1 cellular context compared by ENCODE assay signal in the genomic region with DNA sequence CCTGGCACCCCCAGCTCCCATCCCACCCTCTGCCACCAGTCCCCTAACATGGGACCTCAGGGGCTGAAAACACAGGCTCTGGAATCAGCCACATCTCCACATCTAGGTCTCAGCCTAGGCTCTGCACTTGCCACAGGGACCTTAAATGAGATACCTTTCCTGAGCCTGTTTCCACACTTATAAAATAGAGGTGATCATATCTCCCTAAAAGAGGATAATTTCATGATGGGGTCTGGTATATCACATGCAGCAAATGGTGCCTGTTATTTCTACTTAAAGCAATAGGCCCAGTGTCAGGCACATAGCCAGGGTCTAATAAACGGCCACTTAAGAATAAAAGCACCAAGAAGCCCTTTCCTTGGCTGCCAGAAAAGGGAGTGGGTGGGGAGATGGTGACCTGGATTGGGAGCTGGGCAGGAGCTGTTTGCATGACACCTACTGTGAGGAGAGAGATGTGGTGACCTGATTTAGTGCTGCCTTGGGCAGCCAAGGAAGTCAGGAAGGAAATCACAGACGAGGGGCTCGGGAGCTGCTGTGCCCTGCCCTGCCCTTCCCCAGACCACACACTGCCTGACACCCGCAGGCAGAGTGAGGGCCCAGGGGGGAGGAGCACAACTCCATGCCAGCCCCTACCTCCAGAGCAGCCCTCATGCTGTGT.
TF ChIP-seq lines count a peak whose summit lies in the region.

No MANE protein-coding gene starts in this region.

TF ChIP-seq in HCT116, 20 proteins besides CTCF, POLR2A, EP300 and RAD21 (continued from another document):
- TF ChIP-seq, protein P1, sequence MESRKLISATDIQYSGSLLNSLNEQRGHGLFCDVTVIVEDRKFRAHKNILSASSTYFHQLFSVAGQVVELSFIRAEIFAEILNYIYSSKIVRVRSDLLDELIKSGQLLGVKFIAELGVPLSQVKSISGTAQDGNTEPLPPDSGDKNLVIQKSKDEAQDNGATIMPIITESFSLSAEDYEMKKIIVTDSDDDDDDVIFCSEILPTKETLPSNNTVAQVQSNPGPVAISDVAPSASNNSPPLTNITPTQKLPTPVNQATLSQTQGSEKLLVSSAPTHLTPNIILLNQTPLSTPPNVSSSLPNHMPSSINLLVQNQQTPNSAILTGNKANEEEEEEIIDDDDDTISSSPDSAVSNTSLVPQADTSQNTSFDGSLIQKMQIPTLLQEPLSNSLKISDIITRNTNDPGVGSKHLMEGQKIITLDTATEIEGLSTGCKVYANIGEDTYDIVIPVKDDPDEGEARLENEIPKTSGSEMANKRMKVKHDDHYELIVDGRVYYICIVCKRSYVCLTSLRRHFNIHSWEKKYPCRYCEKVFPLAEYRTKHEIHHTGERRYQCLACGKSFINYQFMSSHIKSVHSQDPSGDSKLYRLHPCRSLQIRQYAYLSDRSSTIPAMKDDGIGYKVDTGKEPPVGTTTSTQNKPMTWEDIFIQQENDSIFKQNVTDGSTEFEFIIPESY (IDR thresholded peaks at IDR 0.05; ENCODE audit: extremely low read depth, insufficient replicate concordance, low read length) = no peak
- TF ChIP-seq TCF7L2 (IDR thresholded peaks at IDR 0.05; ENCODE audit: borderline replicate concordance, extremely low read depth, insufficient read depth, insufficient read length) = no peak
- no peak for TF ChIP-seq SIN3A (IDR thresholded peaks at IDR 0.05; ENCODE audit: low read depth)
- TF ChIP-seq POLR2AphosphoS5 (IDR thresholded peaks at IDR 0.05; ENCODE audit: low read depth, low read length) = no peak
- TF ChIP-seq EZH2phosphoT487 (IDR thresholded peaks at IDR 0.05; ENCODE audit: borderline replicate concordance) = no peak
- no peak for TF ChIP-seq JUND (IDR thresholded peaks at IDR 0.05)
- TF ChIP-seq EGR1 (IDR thresholded peaks at IDR 0.05; ENCODE audit: low read depth) = no peak
- no peak for TF ChIP-seq YY1 (IDR thresholded peaks at IDR 0.05; ENCODE audit: extremely low read depth, insufficient replicate concordance, low read depth, low read length)
- TF ChIP-seq CEBPB (IDR thresholded peaks at IDR 0.05; ENCODE audit: low read depth) = no peak
- TF ChIP-seq CBX3 (IDR thresholded peaks at IDR 0.05; ENCODE audit: low read depth) = no peak
TF ChIP-seq in HCT116: peak in this region for 0.
